ENCODE assay signal across 8 cellular contexts in the genomic region with DNA sequence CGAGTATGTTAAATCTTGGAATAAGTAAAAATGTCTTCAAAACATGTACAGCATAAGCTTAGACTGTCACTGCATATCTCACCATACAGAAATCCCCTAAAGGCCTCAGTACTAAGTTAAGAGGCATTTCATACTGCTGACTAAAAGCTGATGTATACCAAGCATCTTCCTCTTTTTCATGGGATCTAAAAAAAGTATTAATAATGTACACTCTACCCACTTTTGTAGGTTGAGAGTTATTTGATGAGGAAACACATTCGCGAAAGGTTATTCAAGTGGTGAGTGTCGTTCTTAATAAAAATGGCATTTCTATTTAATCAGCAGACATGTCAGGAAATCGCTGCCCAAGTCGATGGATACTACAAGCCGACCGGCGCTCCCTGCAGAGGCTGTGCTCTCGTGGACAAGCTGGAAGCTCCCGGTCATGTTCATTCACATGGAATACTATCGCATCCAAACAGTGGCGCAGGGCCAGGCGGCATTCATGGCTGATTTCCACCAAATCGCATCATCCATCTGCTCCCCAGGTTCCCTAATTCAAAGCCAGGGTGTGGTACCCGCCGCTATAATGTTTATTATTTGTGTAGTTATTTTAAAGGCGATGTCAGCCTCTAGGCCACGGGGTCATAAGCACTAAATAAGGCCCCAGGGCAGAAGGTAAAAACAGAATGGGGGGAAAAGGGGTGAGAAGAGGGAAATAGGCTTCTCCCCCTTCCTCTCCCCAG. TPM values are rescaled to one million over a fixed set of nuclear protein-coding genes. Genes with fewer than 3 reads are reported as not detected.
DNase-seq lines count a peak whose midpoint lies in the region; ATAC-seq, FAIRE-seq and TF ChIP-seq lines count a peak whose summit lies in the region.

No MANE protein-coding gene starts in this region.

- TF ChIP-seq CTCF in fibroblast of mammary gland (conservative IDR thresholded peaks at IDR 0.05; ENCODE audit: control insufficient read depth, insufficient read depth, low read depth, low read length): no peak

- no peak overlapping the region for H3K4me3 Mint-ChIP-seq in activated T-helper 17 cell treated with anti-CD3 and anti-CD28 coated beads, Interleukin-2, amount 50 U/mL, for 72 hours

- peak; percentile 69 for FAIRE-seq in GM12891 (lab: Jason Lieb, UNC)
- FAIRE-seq in urothelium cell line (lab: Jason Lieb, UNC): no peak

- peaks cover 0 to 14% of the 10 kb centered on the region in 2 donors for H3K4me1 ChIP-seq in muscle layer of duodenum (ENCODE audit: control insufficient read depth in 1 of 2, insufficient read depth in 2 of 2, low read length in 2 of 2)

- H3K27me3 Mint-ChIP-seq in activated T-helper 17 cell treated with anti-CD3 and anti-CD28 coated beads, Interleukin-2, amount 50 U/mL, for 72 hours: no peaks in the 10 kb centered on the region

- no peaks in the 10 kb centered on the region for H3K36me3 Mint-ChIP-seq in activated T-helper 17 cell treated with anti-CD3 and anti-CD28 coated beads, Interleukin-2, amount 50 U/mL, for 72 hours (ENCODE audit: low read depth)

- H3K36me3 ChIP-seq in muscle layer of duodenum (ENCODE audit: control insufficient read depth in 1 of 2, insufficient read depth in 2 of 2, low read length in 2 of 2): peaks cover 0 to 4% of the 10 kb centered on the region in 2 donors

- ATAC-seq in HG03045 (IDR thresholded peaks at IDR 0.05; ENCODE audit: unreplicated experiment): peak; percentile 16
- peak; percentile 49 for ATAC-seq in activated T-helper 17 cell treated with anti-CD3 and anti-CD28 coated beads, Interleukin-2, amount 50 U/mL, for 72 hours (replicated peaks)

- H3K4me3 ChIP-seq in fibroblast of mammary gland (ENCODE audit: control insufficient read depth, low read depth, low read length) (peak overlapping the region; percentile 93), muscle layer of duodenum (ENCODE audit: low read depth in 1 of 2, low read length in 2 of 2) (peak overlapping the region; percentile 88 to 99)

- H3K4me1 Mint-ChIP-seq in activated T-helper 17 cell treated with anti-CD3 and anti-CD28 coated beads, Interleukin-2, amount 50 U/mL, for 72 hours: peaks cover 9% of the 10 kb centered on the region

- H3K27ac ChIP-seq in muscle layer of duodenum (ENCODE audit: low read length): peak overlapping the region; percentile 29

- TF ChIP-seq POLR2A in GM12891 (IDR thresholded peaks at IDR 0.05; ENCODE audit: low read depth, low read length): no peak

- H3K27me3 ChIP-seq in muscle layer of duodenum (ENCODE audit: low read depth, low read length): no peaks in the 10 kb centered on the region

- DNase-seq in A172 (ENCODE audit: low spot score): peak; percentile 61
- DNase-seq in GM12891 (ENCODE audit: insufficient read length, low spot score): no peak
- peak; percentile 29 for DNase-seq in NCI-H510A treated with DMSO at 0.1 percent for 48 hours (lab: John Stamatoyannopoulos, UW)
- DNase-seq in fibroblast of mammary gland (ENCODE audit: low read depth): peak; percentile 81
- peak; percentile 55 for DNase-seq in urothelium cell line (ENCODE audit: low spot score)

- H3K27ac Mint-ChIP-seq in activated T-helper 17 cell treated with anti-CD3 and anti-CD28 coated beads, Interleukin-2, amount 50 U/mL, for 72 hours: peak overlapping the region; percentile 83

- H3K9me3 Mint-ChIP-seq in activated T-helper 17 cell treated with anti-CD3 and anti-CD28 coated beads, Interleukin-2, amount 50 U/mL, for 72 hours: no peaks in the 10 kb centered on the region

- H3K9me3 ChIP-seq in muscle layer of duodenum (ENCODE audit: control insufficient read depth in 1 of 2, low read length in 2 of 2): no peaks in the 10 kb centered on the region

TF ChIP-seq in GM12891, 5 proteins besides CTCF, POLR2A, EP300 and RAD21:
- peak; percentile 20; the same call in 1 of the 2 replicates for TF ChIP-seq SPI1 (IDR thresholded peaks at IDR 0.05; ENCODE audit: low read depth, low read length)
- TF ChIP-seq POU2F2 (IDR thresholded peaks at IDR 0.05; ENCODE audit: low read depth, low read length): no peak
- TF ChIP-seq TAF1 (IDR thresholded peaks at IDR 0.05; ENCODE audit: low read depth, low read length): no peak

RNA-seq across cellular contexts. Expression of gene SGTB, which starts 0.7 kb away (rescaled TPM):
- total RNA-seq in A172 (2014; rRNA removed; shearing (Covaris generic)): 17.7 and 20.2 TPM in 2 replicates
- 1.9 TPM for polyA plus RNA-seq in GM12891 (2012; ENCODE audit: low read depth, missing spikeins)
- total RNA-seq in activated T-helper 17 cell treated with anti-CD3 and anti-CD28 coated beads, Interleukin-2, amount 50 U/mL, for 72 hours: 10 to 100 TPM; 14.9 to 18.4 TPM

RNA-seq across cellular contexts. Expression of gene NLN, which starts 0.8 kb away (rescaled TPM):
- total RNA-seq in A172 (2014; rRNA removed; shearing (Covaris generic)): 48.9 and 54.7 TPM in 2 replicates
- 10.0 TPM for polyA plus RNA-seq in GM12891 (2012; ENCODE audit: low read depth, missing spikeins)
- 10 to 100 TPM; 13.5 to 32.2 TPM for total RNA-seq in activated T-helper 17 cell treated with anti-CD3 and anti-CD28 coated beads, Interleukin-2, amount 50 U/mL, for 72 hours
